10 cellular contexts compared by ENCODE assay signal in the genomic region with DNA sequence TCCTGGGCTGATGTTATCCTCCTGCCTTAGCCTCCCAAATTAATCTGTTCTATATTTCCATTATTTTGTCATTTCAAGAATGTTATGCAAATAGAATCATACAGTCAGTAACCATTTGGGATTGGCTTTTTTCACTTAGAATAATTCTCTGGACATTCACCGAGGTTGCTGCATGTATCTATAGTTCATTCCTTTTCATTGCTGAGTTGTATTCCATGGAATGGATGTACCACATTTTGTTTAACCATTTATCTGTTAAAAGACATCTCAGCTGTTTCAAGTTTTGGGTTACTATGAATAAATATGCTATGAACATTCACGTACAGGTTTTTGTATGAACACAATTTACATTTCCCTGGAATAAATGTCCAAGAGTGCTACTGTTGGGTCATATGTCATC.
"Had no signal": no experiment of that assay in that cellular context is flagged by ENCODE, and none has a peak within 500 bp of the region (broad histone marks: within the 10 kb centered on the region; RNA-seq: fewer than 3 reads in every experiment).

No MANE protein-coding gene starts in this region.

- DNase-seq: H9, HCEC 1CT, HFFc6, KG1 had no signal

- H3K4me3 ChIP-seq: GM23338 had no signal

- H3K27me3 Mint-ChIP-seq: IgD-negative memory B cell had no signal

- H3K9me3 Mint-ChIP-seq: HFFc6 had no signal

- H3K4me3 Mint-ChIP-seq: GM23338, H9, HFFc6, IgD-negative memory B cell had no signal

- H3K27ac ChIP-seq: HL-60 had no signal

- H3K27ac Mint-ChIP-seq: GM23338, H9, HFFc6, IgD-negative memory B cell had no signal

- FAIRE-seq: H1, H54, HepG2 had no signal

- ATAC-seq: GM23338, HepG2 had no signal

- H3K36me3 Mint-ChIP-seq: IgD-negative memory B cell had no signal

- H2AFZ ChIP-seq: GM23338 had no signal

- H3K4me2 ChIP-seq: GM23338 had no signal
